In the genomic region with DNA sequence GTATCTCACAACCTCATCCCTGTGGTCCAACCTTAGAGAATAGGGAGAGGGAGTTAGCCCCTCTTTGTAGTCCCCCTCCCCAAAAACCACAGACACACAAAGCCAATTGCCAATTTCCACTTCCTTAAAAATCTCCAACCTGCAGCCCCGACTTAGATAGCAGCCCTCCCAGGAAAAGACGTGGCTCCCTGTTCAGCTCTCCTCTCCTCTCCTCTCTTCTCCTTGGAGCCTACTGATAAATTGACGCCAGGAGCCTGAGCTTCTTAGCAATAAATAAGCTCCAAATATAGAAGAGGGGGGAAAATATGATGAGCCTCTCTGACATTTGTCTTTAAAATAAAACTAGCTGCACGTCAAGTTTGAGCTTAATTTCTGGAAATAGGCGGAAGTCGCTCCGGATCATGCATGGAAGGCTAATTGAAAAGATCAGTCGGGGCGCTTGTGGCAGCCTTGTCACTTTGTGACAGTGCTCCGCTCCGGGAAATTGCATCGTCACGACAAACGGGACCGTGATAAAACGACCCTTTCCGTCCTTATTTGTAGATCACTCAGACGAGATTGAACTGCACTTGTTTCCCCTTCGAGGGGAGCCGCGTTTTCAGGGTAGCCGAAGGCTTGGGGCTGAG, we compare ENCODE assay signal across 13 cellular contexts. TPM values are rescaled to one million over a fixed set of nuclear protein-coding genes. Genes with fewer than 3 reads are reported as not detected.
DNase-seq lines count a peak whose midpoint lies in the region; ATAC-seq lines count a peak whose summit lies in the region.
"Had no signal": no experiment of that assay in that cellular context is flagged by ENCODE, and none has a peak within 500 bp of the region (broad histone marks: within the 10 kb centered on the region; RNA-seq: fewer than 3 reads in every experiment).

No MANE protein-coding gene starts in this region.

- intact Hi-C loops in activated T-helper 1 cell treated with anti-CD3 and anti-CD28 coated beads, Interleukin-12 subunit alpha, Interleukin-12 subunit beta, Interleukin-2, Interleukin-4 antibody, amounts not matched to agents 30 ng/mL and 10 ng/mL and 1 ng/mL, durations not matched to agents 14 hours and 24 hours and 36 hours (cut with micrococcal nuclease): loop anchor here (1.0 to 5.0 kb wide), 2 partner anchors 21 to 407 kb away; no protein-coding TSS in a partner anchor

- H3K4me1 Mint-ChIP-seq in activated naive CD4-positive, alpha-beta T cell treated with anti-CD3 and anti-CD28 coated beads, Interleukin-2, amount 10 ng/mL, durations not matched to agents 7 days and 5 days: peaks cover 20% of the 10 kb centered on the region
- H3K4me1 Mint-ChIP-seq in activated T-helper 1 cell treated with anti-CD3 and anti-CD28 coated beads, Interleukin-12 subunit alpha, Interleukin-12 subunit beta, Interleukin-2, Interleukin-4 antibody, amounts not matched to agents 30 ng/mL and 10 ng/mL and 1 ng/mL, durations not matched to agents 14 hours and 24 hours and 36 hours (ENCODE audit: low read depth): peaks cover 25% of the 10 kb centered on the region
- peaks cover 24 to 42% of the 10 kb centered on the region in 2 donors for H3K4me1 Mint-ChIP-seq in immature natural killer cell

- no peak for DNase-seq in activated naive CD4-positive, alpha-beta T cell treated with anti-CD3 and anti-CD28 coated beads, Interleukin-2, amount 10 ng/mL, durations not matched to agents 7 days and 5 days
- DNase-seq in activated naive CD4-positive, alpha-beta T cell treated with Interleukin-2 at 50 U/mL for 16 hours: no peak
- DNase-seq in activated T-helper 1 cell treated with anti-CD3 and anti-CD28 coated beads, Interleukin-12 subunit alpha, Interleukin-12 subunit beta, Interleukin-2, Interleukin-4 antibody, amounts not matched to agents 30 ng/mL and 10 ng/mL and 1 ng/mL, durations not matched to agents 14 hours and 24 hours and 36 hours (ENCODE audit: low spot score): no peak
- DNase-seq in immature natural killer cell (no peak), NCI-H1048 (lab: John Stamatoyannopoulos, UW) (no peak), SKM-1 (lab: John Stamatoyannopoulos, UW; ENCODE audit: unreplicated experiment) (no peak)
- DNase-seq: BE2C, ovary had no signal

- H3K9me3 Mint-ChIP-seq in activated naive CD4-positive, alpha-beta T cell treated with anti-CD3 and anti-CD28 coated beads, Interleukin-2, amount 10 ng/mL, durations not matched to agents 7 days and 5 days: no peaks in the 10 kb centered on the region
- no peaks in the 10 kb centered on the region for H3K9me3 Mint-ChIP-seq in activated T-helper 1 cell treated with anti-CD3 and anti-CD28 coated beads, Interleukin-12 subunit alpha, Interleukin-12 subunit beta, Interleukin-2, Interleukin-4 antibody, amounts not matched to agents 30 ng/mL and 10 ng/mL and 1 ng/mL, durations not matched to agents 14 hours and 24 hours and 36 hours
- H3K9me3 Mint-ChIP-seq in immature natural killer cell: peaks cover 4 to 62% (median 6%) of the 10 kb centered on the region in 6 donors

- peak overlapping the region; percentile 45 for H3K27ac ChIP-seq in temporal lobe (ENCODE audit: low read depth, low read length)
- H3K27ac ChIP-seq: ovary, upper lobe of left lung, VCaP had no signal

- H3K27ac Mint-ChIP-seq in activated naive CD4-positive, alpha-beta T cell treated with anti-CD3 and anti-CD28 coated beads, Interleukin-2, amount 10 ng/mL, durations not matched to agents 7 days and 5 days: peak overlapping the region; percentile 72
- H3K27ac Mint-ChIP-seq in activated T-helper 1 cell treated with anti-CD3 and anti-CD28 coated beads, Interleukin-12 subunit alpha, Interleukin-12 subunit beta, Interleukin-2, Interleukin-4 antibody, amounts not matched to agents 30 ng/mL and 10 ng/mL and 1 ng/mL, durations not matched to agents 14 hours and 24 hours and 36 hours: peak overlapping the region; percentile 2
- no peak overlapping the region for H3K27ac Mint-ChIP-seq in immature natural killer cell

- H3K36me3 Mint-ChIP-seq in activated naive CD4-positive, alpha-beta T cell treated with anti-CD3 and anti-CD28 coated beads, Interleukin-2, amount 10 ng/mL, durations not matched to agents 7 days and 5 days: peaks cover 20% of the 10 kb centered on the region
- peaks cover 7% of the 10 kb centered on the region for H3K36me3 Mint-ChIP-seq in activated T-helper 1 cell treated with anti-CD3 and anti-CD28 coated beads, Interleukin-12 subunit alpha, Interleukin-12 subunit beta, Interleukin-2, Interleukin-4 antibody, amounts not matched to agents 30 ng/mL and 10 ng/mL and 1 ng/mL, durations not matched to agents 14 hours and 24 hours and 36 hours (ENCODE audit: low read depth)
- peaks cover 0 to 14% (median 3%) of the 10 kb centered on the region in 3 donors for H3K36me3 Mint-ChIP-seq in immature natural killer cell

- H3K27me3 Mint-ChIP-seq in activated naive CD4-positive, alpha-beta T cell treated with anti-CD3 and anti-CD28 coated beads, Interleukin-2, amount 10 ng/mL, durations not matched to agents 7 days and 5 days: peaks cover 97% of the 10 kb centered on the region
- peaks cover 87% of the 10 kb centered on the region for H3K27me3 Mint-ChIP-seq in activated T-helper 1 cell treated with anti-CD3 and anti-CD28 coated beads, Interleukin-12 subunit alpha, Interleukin-12 subunit beta, Interleukin-2, Interleukin-4 antibody, amounts not matched to agents 30 ng/mL and 10 ng/mL and 1 ng/mL, durations not matched to agents 14 hours and 24 hours and 36 hours (ENCODE audit: insufficient read depth)
- H3K27me3 Mint-ChIP-seq in immature natural killer cell (ENCODE audit: low read depth in 3 of 3): peaks cover 61 to 74% (median 63%) of the 10 kb centered on the region in 3 donors

- ATAC-seq in GM19035 (IDR thresholded peaks at IDR 0.05; ENCODE audit: unreplicated experiment): no peak
- ATAC-seq: HepG2 had no signal

- CTCF ChIA-PET in activated naive CD4-positive, alpha-beta T cell treated with anti-CD3 and anti-CD28 coated beads, Interleukin-2, amount 10 ng/mL, durations not matched to agents 7 days and 5 days (lab: Charles Lee): no interaction called here

- peak overlapping the region; percentile 15 for H3K4me3 Mint-ChIP-seq in activated naive CD4-positive, alpha-beta T cell treated with anti-CD3 and anti-CD28 coated beads, Interleukin-2, amount 10 ng/mL, durations not matched to agents 7 days and 5 days
- no peak overlapping the region for H3K4me3 Mint-ChIP-seq in activated T-helper 1 cell treated with anti-CD3 and anti-CD28 coated beads, Interleukin-12 subunit alpha, Interleukin-12 subunit beta, Interleukin-2, Interleukin-4 antibody, amounts not matched to agents 30 ng/mL and 10 ng/mL and 1 ng/mL, durations not matched to agents 14 hours and 24 hours and 36 hours
- H3K4me3 Mint-ChIP-seq in immature natural killer cell: peak overlapping the region; percentile 46 to 76 (median 67)

RNA-seq across cellular contexts. Expression of a gene that starts 7.2 kb away (rescaled TPM):
- not detected in 2 replicates for total RNA-seq in activated T-helper 1 cell treated with anti-CD3 and anti-CD28 coated beads, Interleukin-12 subunit alpha, Interleukin-12 subunit beta, Interleukin-2, Interleukin-4 antibody, amounts not matched to agents 30 ng/mL and 10 ng/mL and 1 ng/mL, durations not matched to agents 14 hours and 24 hours and 36 hours
- not detected for polyA plus RNA-seq in immature natural killer cell
- 17.0 TPM for total RNA-seq in temporal lobe
- total RNA-seq: ovary, upper lobe of left lung had no signal
- polyA plus RNA-seq: ovary had no signal

Comparison
In these comparisons a context has a peak if more than half of its experiments do, and no peak if none do; other contexts are left out.
1. H3K27ac Mint-ChIP-seq: peak in activated naive CD4-positive, alpha-beta T cell treated with anti-CD3 and anti-CD28 coated beads, Interleukin-2, amount 10 ng/mL, durations not matched to agents 7 days and 5 days (single experiment) and activated T-helper 1 cell treated with anti-CD3 and anti-CD28 coated beads, Interleukin-12 subunit alpha, Interleukin-12 subunit beta, Interleukin-2, Interleukin-4 antibody, amounts not matched to agents 30 ng/mL and 10 ng/mL and 1 ng/mL, durations not matched to agents 14 hours and 24 hours and 36 hours (single experiment); none in immature natural killer cell (0 of 6).
2. RNA of a gene that starts 7.2 kb away (total RNA-seq): 17.0 TPM in temporal lobe (single experiment); not detected in activated T-helper 1 cell treated with anti-CD3 and anti-CD28 coated beads, Interleukin-12 subunit alpha, Interleukin-12 subunit beta, Interleukin-2, Interleukin-4 antibody, amounts not matched to agents 30 ng/mL and 10 ng/mL and 1 ng/mL, durations not matched to agents 14 hours and 24 hours and 36 hours; every median in the first group is over 10 times any median in the second.